Comparison of ENCODE assay signal across 13 cellular contexts in the genomic region with DNA sequence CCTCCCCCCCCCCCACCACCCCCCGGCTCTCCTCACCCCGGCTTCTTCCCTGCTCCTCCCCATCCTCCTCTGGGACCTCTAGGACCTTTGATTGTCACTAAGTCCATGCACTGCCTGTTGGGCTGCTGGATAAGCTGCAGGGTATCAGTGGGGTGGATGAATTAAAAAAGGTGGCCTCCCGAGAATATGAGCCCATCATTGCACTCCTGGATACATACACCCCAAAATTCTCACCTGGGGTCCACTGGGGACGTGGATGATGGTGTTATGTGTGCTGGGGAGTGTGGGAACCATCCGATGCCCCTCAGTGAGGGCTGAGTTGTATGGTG.
A peak's percentile ranks its signal among the peaks of the same experiment; 100 is the strongest.
DNase-seq lines count a peak whose midpoint lies in the region; ATAC-seq and TF ChIP-seq lines count a peak whose summit lies in the region.
"Had no signal": no experiment of that assay in that cellular context is flagged by ENCODE, and none has a peak within 500 bp of the region (broad histone marks: within the 10 kb centered on the region; RNA-seq: fewer than 3 reads in every experiment).

No MANE protein-coding gene starts in this region.

- TF ChIP-seq CTCF in right atrium auricular region (IDR thresholded peaks at IDR 0.05): peak; percentile 9 to 28
- peak; percentile 1 for TF ChIP-seq CTCF in NB4 (IDR thresholded peaks at IDR 0.05; ENCODE audit: low read depth, low read length)
- peak; percentile 14 for TF ChIP-seq CTCF in colonic mucosa (IDR thresholded peaks at IDR 0.05)
- peak; percentile 17 for TF ChIP-seq CTCF in type B pancreatic cell (conservative IDR thresholded peaks at IDR 0.05)

- H3K9me3 ChIP-seq in right atrium auricular region (no peaks in the 10 kb centered on the region), colonic mucosa (no peaks in the 10 kb centered on the region)
- H3K9me3 ChIP-seq: esophagus muscularis mucosa, HAP-1, heart right ventricle had no signal

- intact Hi-C loops in Right ventricle myocardium superior (cut with DNase I) (loop anchor here (1.0 kb wide), 1 partner anchor 166 kb away; no protein-coding TSS in a partner anchor), colonic mucosa (cut with DNase I) (loop anchor here (1.0 to 10.0 kb wide), 2 partner anchors 93 to 166 kb away; a partner anchor contains a TSS)

- peaks cover 34% of the 10 kb centered on the region for H3K4me1 Mint-ChIP-seq in type B pancreatic cell (ENCODE audit: unreplicated experiment)

- H3K4me1 ChIP-seq in right atrium auricular region (no peaks in the 10 kb centered on the region), colonic mucosa (peaks cover 17% of the 10 kb centered on the region)
- H3K4me1 ChIP-seq: HAP-1 had no signal

- TF ChIP-seq POLR2A in NB4 (IDR thresholded peaks at IDR 0.05; ENCODE audit: extremely low read depth, insufficient read length): no peak

- H3K27me3 ChIP-seq in right atrium auricular region: no peaks in the 10 kb centered on the region
- H3K27me3 ChIP-seq in colonic mucosa: no peaks in the 10 kb centered on the region

- H3K36me3 ChIP-seq in right atrium auricular region: no peaks in the 10 kb centered on the region
- H3K36me3 ChIP-seq in colonic mucosa: no peaks in the 10 kb centered on the region
- H3K36me3 ChIP-seq: esophagus muscularis mucosa, HAP-1, heart right ventricle had no signal

- no peaks in the 10 kb centered on the region for H3K36me3 Mint-ChIP-seq in type B pancreatic cell

- no peak overlapping the region for H3K4me3 ChIP-seq in right atrium auricular region
- no peak overlapping the region for H3K4me3 ChIP-seq in NB4 (ENCODE audit: low read depth, low read length)
- H3K4me3 ChIP-seq in colonic mucosa: no peak overlapping the region
- H3K4me3 ChIP-seq: HAP-1 had no signal

- peaks cover 63% of the 10 kb centered on the region for H3K27me3 Mint-ChIP-seq in type B pancreatic cell

- no peak overlapping the region for H3K4me3 Mint-ChIP-seq in type B pancreatic cell

- no peak for DNase-seq in right atrium auricular region (ENCODE audit: low spot score)
- DNase-seq in Right ventricle myocardium superior: no peak
- DNase-seq in NB4 (ENCODE audit: low read depth): no peak
- DNase-seq in colonic mucosa: no peak
- no peak for DNase-seq in type B pancreatic cell (ENCODE audit: extremely low spot score, unreplicated experiment)
- DNase-seq in stimulated activated CD4-positive, alpha-beta T cell treated with anti-CD3 and anti-CD28 coated beads, Interleukin-1b, Interleukin-23, amount 100 ng/mL, for 48 hours: no peak
- DNase-seq in foreskin melanocyte: no peak
- DNase-seq: heart right ventricle, NCI-H2107, NCI-H748 treated with DMSO at 0.1 percent for 48 hours had no signal

- no peaks in the 10 kb centered on the region for H3K9me3 Mint-ChIP-seq in type B pancreatic cell

- H3K27ac ChIP-seq in right atrium auricular region (no peak overlapping the region), colonic mucosa (no peak overlapping the region)
- H3K27ac ChIP-seq: esophagus muscularis mucosa, heart right ventricle had no signal

- no peak overlapping the region for H3K9ac ChIP-seq in colonic mucosa (ENCODE audit: low read depth in 2 of 2, low read length in 2 of 2)

- no peak overlapping the region for H3K27ac Mint-ChIP-seq in type B pancreatic cell

- no peak for ATAC-seq in Right ventricle myocardium superior (ENCODE audit: poor library complexity)
- no peak for ATAC-seq in HG03095 (IDR thresholded peaks at IDR 0.05; ENCODE audit: unreplicated experiment)
